ENCODE assay signal across 9 cellular contexts in the genomic region with DNA sequence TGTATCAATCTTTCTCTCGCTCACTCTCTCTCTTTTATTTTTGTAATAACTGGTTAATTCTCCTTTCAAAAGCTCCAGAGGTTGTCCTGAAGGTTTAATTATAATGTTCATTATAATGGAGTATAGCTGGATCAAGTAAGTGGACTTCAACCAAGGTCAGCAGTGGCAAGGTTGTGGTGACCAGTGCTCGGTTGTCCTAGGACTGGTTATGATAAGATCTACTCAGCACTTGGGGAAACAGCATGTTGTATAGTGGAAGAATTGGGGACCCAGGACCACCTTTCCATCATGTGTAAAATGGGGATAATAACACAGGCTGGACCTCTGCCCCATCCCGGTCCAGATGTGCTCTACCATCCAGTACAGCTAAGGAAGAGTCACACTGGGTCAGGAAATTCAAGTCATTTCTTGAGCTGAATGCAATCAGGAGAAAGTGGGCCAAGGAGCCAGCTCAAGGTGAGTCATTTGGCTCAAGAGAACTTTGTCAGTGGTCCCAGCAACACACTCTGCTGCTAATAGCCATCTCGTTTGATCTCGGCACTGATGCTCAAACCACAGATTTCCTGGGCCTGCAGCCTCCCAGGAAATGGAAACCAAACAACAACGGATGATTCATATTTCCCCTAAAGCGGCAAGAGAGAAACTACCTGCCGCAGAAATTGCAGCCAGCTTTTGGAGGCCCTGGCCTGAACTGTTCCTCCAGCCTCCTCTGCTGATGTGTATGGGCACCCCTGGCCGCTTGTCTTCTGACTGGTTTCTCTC.
A peak's percentile ranks its signal among the peaks of the same experiment; 100 is the strongest.
DNase-seq lines count a peak whose midpoint lies in the region; ATAC-seq and TF ChIP-seq lines count a peak whose summit lies in the region.
"Had no signal": no experiment of that assay in that cellular context is flagged by ENCODE, and none has a peak within 500 bp of the region (broad histone marks: within the 10 kb centered on the region; RNA-seq: fewer than 3 reads in every experiment).

No MANE protein-coding gene starts in this region.

- no peak overlapping the region for H3K9ac ChIP-seq in colonic mucosa (ENCODE audit: low read depth in 2 of 2, low read length in 2 of 2)

- in situ Hi-C loops in brain microvascular endothelial cell (cut with HindIII; ENCODE audit: low pct_ligation_motif_present, low sequenced_read_pairs): no loop called here

- H3K27me3 ChIP-seq in brain microvascular endothelial cell (replicated peaks) (no peaks in the 10 kb centered on the region), colonic mucosa (no peaks in the 10 kb centered on the region)

- H3K36me3 ChIP-seq in brain microvascular endothelial cell (replicated peaks) (no peaks in the 10 kb centered on the region), colonic mucosa (no peaks in the 10 kb centered on the region)

- no peaks in the 10 kb centered on the region for H3K4me1 ChIP-seq in colonic mucosa

- intact Hi-C loops in Right ventricle myocardium inferior (cut with DNase I): no loop called here
- intact Hi-C loops in cardiac septum (cut with DNase I): no loop called here
- intact Hi-C loops in colonic mucosa (cut with DNase I): no loop called here

- ATAC-seq in Right ventricle myocardium inferior (peak; percentile 37), HG03159 (IDR thresholded peaks at IDR 0.05; ENCODE audit: unreplicated experiment) (peak; percentile 82)

- no peak overlapping the region for H3K4me3 ChIP-seq in brain microvascular endothelial cell (ENCODE audit: low read depth, low read length)
- H3K4me3 ChIP-seq in colonic mucosa: no peak overlapping the region

- TF ChIP-seq CTCF in brain microvascular endothelial cell (IDR thresholded peaks at IDR 0.05; ENCODE audit: low read depth, low read length, missing control alignments) (no peak), colonic mucosa (IDR thresholded peaks at IDR 0.05) (no peak)

- no peak for DNase-seq in Right ventricle myocardium inferior (ENCODE audit: missing footprints)
- no peak for DNase-seq in cardiac septum (ENCODE audit: low spot score)
- DNase-seq in T-helper 22 cell (ENCODE audit: low read depth): peak; percentile 56
- DNase-seq in brain microvascular endothelial cell: peak; percentile 82
- peak; percentile 41 to 69 for DNase-seq in stimulated activated CD4-positive, alpha-beta T cell treated with anti-CD3 and anti-CD28 coated beads, Interleukin-4, amount 100 ng/mL, for 48 hours (ENCODE audit: low read depth in 2 of 2)
- DNase-seq in colonic mucosa: no peak
- DNase-seq in NCI-H748 (lab: John Stamatoyannopoulos, UW; ENCODE audit: unreplicated experiment): no peak

- H3K27ac ChIP-seq in brain microvascular endothelial cell (no peak overlapping the region), colonic mucosa (no peak overlapping the region)
- H3K27ac ChIP-seq: C4-2B had no signal

- no peaks in the 10 kb centered on the region for H3K9me3 ChIP-seq in colonic mucosa

Comparison
In these comparisons a context has a peak if more than half of its experiments do, and no peak if none do; other contexts are left out.
1. DNase-seq: peak in T-helper 22 cell (single experiment), brain microvascular endothelial cell (single experiment) and stimulated activated CD4-positive, alpha-beta T cell treated with anti-CD3 and anti-CD28 coated beads, Interleukin-4, amount 100 ng/mL, for 48 hours (2 of 2); none in Right ventricle myocardium inferior (single experiment), cardiac septum (single experiment), colonic mucosa (single experiment) and NCI-H748 (single experiment).